ENCODE assay signal across 33 cellular contexts in genomic region chr4:147163311-147163710, GRCh38.
"Had no signal": no experiment of that assay in that cellular context is flagged by ENCODE, and none has a peak within 500 bp of the region (broad histone marks: within the 10 kb centered on the region; RNA-seq: fewer than 3 reads in every experiment).

No MANE protein-coding gene starts in this region.

- H3K4me1 Mint-ChIP-seq: activated B cell treated with CpG ODN at 0.5 μM for 24 hours; activated naive CD4-positive, alpha-beta T cell treated with anti-CD3 and anti-CD28 coated beads, Interleukin-2, amount 10 ng/mL, durations not matched to agents 7 days and 5 days; activated naive CD8-positive, alpha-beta T cell treated with anti-CD3 and anti-CD28 coated beads, Interleukin-2, amount 50 U/mL, for 24 hours; T-helper 17 cell had no signal

- H3K4me3 Mint-ChIP-seq: activated B cell treated with CpG ODN at 0.5 μM for 24 hours; activated CD4-positive, alpha-beta memory T cell treated with anti-CD3 and anti-CD28 coated beads for 36 hours; activated naive CD4-positive, alpha-beta T cell treated with anti-CD3 and anti-CD28 coated beads, Interleukin-2, amount 10 ng/mL, durations not matched to agents 7 days and 5 days; activated naive CD8-positive, alpha-beta T cell; activated naive CD8-positive, alpha-beta T cell treated with anti-CD3 and anti-CD28 coated beads, Interleukin-2, amount 50 U/mL, for 24 hours; brain; T-cell; T-helper 17 cell had no signal

- ATAC-seq: activated naive CD8-positive, alpha-beta T cell treated with anti-CD3 and anti-CD28 coated beads, Interleukin-2, amount 50 U/mL, for 24 hours; Right ventricle myocardium inferior; SK-N-SH treated with all-trans-retinoic acid at 6 μM for 48 hours; T-cell; T-helper 17 cell had no signal

- H3K27ac ChIP-seq: KMS-11, PC-9, RWPE1, VCaP had no signal

- H3K4me3 ChIP-seq: PC-9 had no signal

- H3K27me3 Mint-ChIP-seq: brain had no signal

- H2AFZ ChIP-seq: PC-9 had no signal

- H3K36me3 Mint-ChIP-seq: activated CD4-positive, alpha-beta memory T cell treated with anti-CD3 and anti-CD28 coated beads for 36 hours; activated naive CD4-positive, alpha-beta T cell treated with anti-CD3 and anti-CD28 coated beads, Interleukin-2, amount 10 ng/mL, durations not matched to agents 7 days and 5 days; activated naive CD8-positive, alpha-beta T cell; brain; T-cell had no signal

- DNase-seq: activated B cell treated with CpG ODN at 0.5 μM for 24 hours; activated CD4-positive, alpha-beta memory T cell treated with anti-CD3 and anti-CD28 coated beads for 36 hours; activated CD4-positive, alpha-beta T cell treated with anti-CD3 and anti-CD28 coated beads for 4 hours; activated CD4-positive, alpha-beta T cell treated with anti-CD3 and anti-CD28 coated beads, Interleukin-2, amount 50 U/mL, for 1 hour; activated CD4-positive, CD25-positive, alpha-beta regulatory T cell treated with anti-CD3 and anti-CD28 coated beads, Interleukin-2, amount 50 U/mL, for 72 hours; activated CD8-positive, alpha-beta memory T cell treated with anti-CD3 and anti-CD28 coated beads, Interleukin-2, amount 50 U/mL, for 4 hours; activated effector memory CD4-positive, alpha-beta T cell treated with Interleukin-2 at 50 U/mL for 16 hours; activated naive CD4-positive, alpha-beta T cell treated with anti-CD3 and anti-CD28 coated beads, Interleukin-2, amount 10 ng/mL, durations not matched to agents 7 days and 5 days; activated naive CD8-positive, alpha-beta T cell treated with anti-CD3 and anti-CD28 coated beads, Interleukin-2, amount 50 U/mL, for 24 hours; activated T-cell treated with anti-CD3 and anti-CD28 coated beads for 4 hours; activated T-cell treated with anti-CD3 and anti-CD28 coated beads, Interleukin-2, amount 50 U/mL, for 48 hours; anterior cingulate cortex; caudate nucleus; cerebellar nuclear complex; NCI-H1092 treated with DMSO at 0.1 percent for 48 hours; NCI-H1417; NCI-H146; NCI-H187; NCI-H2081; NCI-H345; NCI-H524 treated with DMSO at 0.1 percent for 48 hours; PC-9; SIG-M5; T-cell; T-helper 17 cell; T-helper 9 cell had no signal

- H3K4me2 ChIP-seq: KMS-11, PC-9 had no signal

- H3K27ac Mint-ChIP-seq: activated B cell treated with CpG ODN at 0.5 μM for 24 hours; activated CD4-positive, alpha-beta memory T cell treated with anti-CD3 and anti-CD28 coated beads for 36 hours; activated naive CD4-positive, alpha-beta T cell treated with anti-CD3 and anti-CD28 coated beads, Interleukin-2, amount 10 ng/mL, durations not matched to agents 7 days and 5 days; activated naive CD8-positive, alpha-beta T cell; activated naive CD8-positive, alpha-beta T cell treated with anti-CD3 and anti-CD28 coated beads, Interleukin-2, amount 50 U/mL, for 24 hours; brain; T-cell; T-helper 17 cell had no signal

- H3K9me3 Mint-ChIP-seq: activated B cell treated with CpG ODN at 0.5 μM for 24 hours; activated CD4-positive, alpha-beta memory T cell treated with anti-CD3 and anti-CD28 coated beads for 36 hours; activated naive CD4-positive, alpha-beta T cell treated with anti-CD3 and anti-CD28 coated beads, Interleukin-2, amount 10 ng/mL, durations not matched to agents 7 days and 5 days; activated naive CD8-positive, alpha-beta T cell treated with anti-CD3 and anti-CD28 coated beads, Interleukin-2, amount 50 U/mL, for 24 hours; brain; T-cell had no signal
